In genomic region chr5:112733586-112733985, GRCh38 we compare ENCODE assay signal across 1 cellular context.
TF ChIP-seq lines count a peak whose summit lies in the region.

No MANE protein-coding gene starts in this region.

TF ChIP-seq in HEK293, 187 proteins besides CTCF, POLR2A, EP300 and RAD21 (continued from another document):
- TF ChIP-seq TRIM28 (IDR thresholded peaks at IDR 0.05; ENCODE audit: borderline replicate concordance, low read length) (0 out of 2 replicates have a peak, but pooled peaks have one; percentile 18), ZNF16 (tag by site-specific recombination; IDR thresholded peaks at IDR 0.05; ENCODE audit: low read depth) (0 out of 2 replicates have a peak, but pooled peaks have one; percentile 41), ZNF843 (tag by site-specific recombination; IDR thresholded peaks at IDR 0.05) (peak; percentile 38; the same call in 1 of the 2 replicates)
